In the genomic region with DNA sequence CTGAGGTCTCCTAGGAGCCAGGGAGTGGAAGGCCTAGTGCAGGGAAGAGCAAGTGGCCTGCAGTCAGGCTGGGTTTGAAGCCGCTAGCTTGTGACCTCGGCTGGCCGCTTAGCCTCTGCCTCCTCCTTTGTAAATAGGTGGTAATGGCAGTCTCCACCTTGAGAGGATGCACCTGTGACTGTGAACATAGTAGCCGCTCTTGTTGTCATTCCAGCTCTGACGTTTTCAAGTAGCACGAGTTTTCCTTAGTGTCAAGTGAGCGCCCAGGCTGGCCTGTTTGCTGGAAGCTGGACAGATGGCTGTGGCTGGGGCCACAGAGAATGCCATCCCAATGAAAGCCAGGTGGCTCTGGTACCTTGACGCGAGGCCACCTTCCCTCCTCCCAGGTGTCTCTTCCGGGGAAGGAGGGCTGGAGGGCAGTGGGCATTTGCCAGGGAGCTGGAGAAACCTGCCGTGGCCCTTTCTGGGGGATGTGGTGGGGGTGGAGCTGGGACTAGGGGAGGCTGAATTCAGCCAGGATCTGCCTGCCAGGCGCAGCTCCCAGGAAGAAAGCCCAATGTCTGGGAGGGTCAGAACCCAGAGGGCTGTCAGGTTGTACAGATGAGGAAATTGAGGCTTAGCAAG, we compare ENCODE assay signal across 12 cellular contexts. TPM values are rescaled to one million over a fixed set of nuclear protein-coding genes. Genes with fewer than 3 reads are reported as not detected.
DNase-seq lines count a peak whose midpoint lies in the region; ATAC-seq and TF ChIP-seq lines count a peak whose summit lies in the region.
"Had no signal": no experiment of that assay in that cellular context is flagged by ENCODE, and none has a peak within 500 bp of the region (broad histone marks: within the 10 kb centered on the region; RNA-seq: fewer than 3 reads in every experiment).

No MANE protein-coding gene starts in this region.

- H3K4me1 Mint-ChIP-seq in mesothelial cell of epicardium, result peaks cover 54% of the 10 kb centered on the region
- H3K4me1 Mint-ChIP-seq in stimulated activated effector memory CD8-positive, alpha-beta T cell treated with anti-CD3 and anti-CD28 coated beads, Interleukin-12 subunit alpha, Interleukin-12 subunit beta, amount 100 ng/mL, for 72 hours, result peaks cover 11% of the 10 kb centered on the region

- intact Hi-C loops in ascending aorta (cut with DNase I), result no loop called here

- H3K4me1 ChIP-seq in ACC112 (ENCODE audit: control insufficient read depth, insufficient read depth, low read length, unreplicated experiment), result peaks cover 44% of the 10 kb centered on the region
- H3K4me1 ChIP-seq in ascending aorta, result peaks cover 24 to 45% of the 10 kb centered on the region in 2 donors

- no peak overlapping the region for H2AFZ ChIP-seq in ACC112 (ENCODE audit: low read length, unreplicated experiment)

- H3K9me3 Mint-ChIP-seq in mesothelial cell of epicardium, result no peaks in the 10 kb centered on the region
- no peaks in the 10 kb centered on the region for H3K9me3 Mint-ChIP-seq in stimulated activated effector memory CD8-positive, alpha-beta T cell treated with anti-CD3 and anti-CD28 coated beads, Interleukin-12 subunit alpha, Interleukin-12 subunit beta, amount 100 ng/mL, for 72 hours
- H3K9me3 Mint-ChIP-seq: activated CD8-positive, alpha-beta T cell treated with anti-CD3 and anti-CD28 coated beads for 36 hours had no signal

- peaks cover 7% of the 10 kb centered on the region for H3K27me3 Mint-ChIP-seq in mesothelial cell of epicardium (ENCODE audit: low read depth)

- H3K27me3 ChIP-seq in ACC112 (ENCODE audit: insufficient read depth, low read length) (no peaks in the 10 kb centered on the region), ascending aorta (no peaks in the 10 kb centered on the region)
- H3K27me3 ChIP-seq: SJSA1 had no signal

- DNase-seq in HFF-Myc (ENCODE audit: extremely low read depth, low read depth) (no peak), ascending aorta (ENCODE audit: low spot score in 2 of 2) (no peak), mesothelial cell of epicardium (ENCODE audit: low spot score in 2 of 2, unreplicated experiment in 2 of 2) (no peak), T-helper 2 cell (no peak)
- DNase-seq in stimulated activated effector memory CD8-positive, alpha-beta T cell treated with anti-CD3 and anti-CD28 coated beads, Interleukin-12 subunit alpha, Interleukin-12 subunit beta, amount 100 ng/mL, for 72 hours (ENCODE audit: low spot score in 2 of 2), result no peak
- DNase-seq: COR-L47 had no signal

- H3K4me3 Mint-ChIP-seq in mesothelial cell of epicardium, result peak overlapping the region; percentile 80
- no peak overlapping the region for H3K4me3 Mint-ChIP-seq in stimulated activated effector memory CD8-positive, alpha-beta T cell treated with anti-CD3 and anti-CD28 coated beads, Interleukin-12 subunit alpha, Interleukin-12 subunit beta, amount 100 ng/mL, for 72 hours
- H3K4me3 Mint-ChIP-seq: activated CD8-positive, alpha-beta T cell treated with anti-CD3 and anti-CD28 coated beads for 36 hours had no signal

- H3K36me3 Mint-ChIP-seq in mesothelial cell of epicardium, result no peaks in the 10 kb centered on the region
- no peaks in the 10 kb centered on the region for H3K36me3 Mint-ChIP-seq in stimulated activated effector memory CD8-positive, alpha-beta T cell treated with anti-CD3 and anti-CD28 coated beads, Interleukin-12 subunit alpha, Interleukin-12 subunit beta, amount 100 ng/mL, for 72 hours

- H3K9me3 ChIP-seq in ascending aorta, result no peaks in the 10 kb centered on the region
- H3K9me3 ChIP-seq: left lung, SJSA1 had no signal

- no peak for ATAC-seq in HG03025 (IDR thresholded peaks at IDR 0.05; ENCODE audit: low FRiP score, unreplicated experiment)
- ATAC-seq in HG03520 (IDR thresholded peaks at IDR 0.05; ENCODE audit: unreplicated experiment), result no peak
- no peak for ATAC-seq in stimulated activated effector memory CD8-positive, alpha-beta T cell treated with anti-CD3 and anti-CD28 coated beads, Interleukin-12 subunit alpha, Interleukin-12 subunit beta, amount 100 ng/mL, for 72 hours

- peak overlapping the region; percentile 76 for H3K27ac ChIP-seq in ACC112 (ENCODE audit: low read depth, low read length)
- H3K27ac ChIP-seq in ascending aorta, result peak overlapping the region; percentile 72 to 81
- H3K27ac ChIP-seq: SJSA1 had no signal

- H3K27ac Mint-ChIP-seq in mesothelial cell of epicardium, result peak overlapping the region; percentile 97
- H3K27ac Mint-ChIP-seq in stimulated activated effector memory CD8-positive, alpha-beta T cell treated with anti-CD3 and anti-CD28 coated beads, Interleukin-12 subunit alpha, Interleukin-12 subunit beta, amount 100 ng/mL, for 72 hours, result no peak overlapping the region

- H3K4me3 ChIP-seq in ACC112 (ENCODE audit: low read depth, low read length), result peak overlapping the region; percentile 87
- H3K4me3 ChIP-seq in HFF-Myc (replicated peaks; ENCODE audit: low read depth, low read length), result peak overlapping the region; percentile 85
- H3K4me3 ChIP-seq in ascending aorta, result no peak overlapping the region
- H3K4me3 ChIP-seq: left lung, SJSA1 had no signal

- peaks cover 16% of the 10 kb centered on the region for H3K79me2 ChIP-seq in ACC112 (ENCODE audit: control insufficient read depth, insufficient read depth, low read length, unreplicated experiment)

- no peaks in the 10 kb centered on the region for H3K36me3 ChIP-seq in ACC112 (ENCODE audit: insufficient read depth, low read length)
- no peaks in the 10 kb centered on the region for H3K36me3 ChIP-seq in ascending aorta
- H3K36me3 ChIP-seq: left lung, SJSA1 had no signal

- TF ChIP-seq CTCF in HFF-Myc (IDR thresholded peaks at IDR 0.05; ENCODE audit: low read depth, low read length, missing control alignments) (no peak), ascending aorta (IDR thresholded peaks at IDR 0.05) (no peak), mesothelial cell of epicardium (IDR thresholded peaks at IDR 0.05; ENCODE audit: unreplicated experiment) (no peak)

RNA-seq across cellular contexts. Expression of a gene that starts 2.5 kb away (rescaled TPM):
- total RNA-seq in ascending aorta (162 TPM), mesothelial cell of epicardium (94.8 to 110 TPM (median 98.0 TPM) in 3 replicates)

Comparison
In these comparisons a context has a peak if more than half of its experiments do, and no peak if none do; other contexts are left out.
1. H3K4me3 ChIP-seq: peak in ACC112 (single experiment) and HFF-Myc (single experiment); none in ascending aorta (0 of 2).